In genomic region chr1:211606327-211606913, GRCh38 we compare ENCODE assay signal across 9 cellular contexts. TPM values are rescaled to one million over a fixed set of nuclear protein-coding genes. Genes with fewer than 3 reads are reported as not detected.
DNase-seq lines count a peak whose midpoint lies in the region; ATAC-seq, FAIRE-seq and TF ChIP-seq lines count a peak whose summit lies in the region.
"Had no signal": no experiment of that assay in that cellular context is flagged by ENCODE, and none has a peak within 500 bp of the region (broad histone marks: within the 10 kb centered on the region; RNA-seq: fewer than 3 reads in every experiment).

No MANE protein-coding gene starts in this region.

- H3K9me3 ChIP-seq in GM12878 (replicated peaks; ENCODE audit: control insufficient read depth, insufficient read depth, low read length) (no peaks in the 10 kb centered on the region), transverse colon (no peaks in the 10 kb centered on the region)
- H3K9me3 ChIP-seq: pancreas had no signal

- TF ChIP-seq CTCF in GM12878 (IDR thresholded peaks at IDR 0.05 in 2 of 3, conservative IDR thresholded peaks at IDR 0.05 in 1 of 3; ENCODE audit: control insufficient read depth in 2 of 3, extremely low read depth in 1 of 3, insufficient read depth in 1 of 3, low read depth in 3 of 3, low read length in 3 of 3) (no peak), transverse colon (IDR thresholded peaks at IDR 0.05) (no peak)

- RAD21 ChIA-PET in GM12878 (lab: Charles Lee; ENCODE audit: unreplicated experiment), result interaction anchor here (0.9 to 1.8 kb wide), 2 partner anchors 26 to 28 kb away, joined by 3 to 6 read pairs; partner anchors contain the start of gene SLC30A1

- no peaks in the 10 kb centered on the region for H4K20me1 ChIP-seq in GM12878 (ENCODE audit: control insufficient read depth, insufficient read depth)

- H3K27ac ChIP-seq in GM12878 (ENCODE audit: control insufficient read depth, insufficient read depth), result peak overlapping the region; percentile 83
- H3K27ac ChIP-seq in transverse colon, result peak overlapping the region; percentile 10 to 55 (median 52)

- 2% methylated on average over 8 of the region's 8 CpGs for WGBS in GM12878 (ENCODE audit: insufficient coverage, insufficient replicate concordance, low lambda C conversion rate, missing lambda C conversion rate)
- WGBS in transverse colon (ENCODE audit: low coverage in 1 of 2), 2 donors, result 43 to 65% methylated on average over 1 to 8 of the region's 8 CpGs

- H3K36me3 ChIP-seq in GM12878 (ENCODE audit: control insufficient read depth in 2 of 2, insufficient read depth in 2 of 2, low read length in 1 of 2) (no peaks in the 10 kb centered on the region), transverse colon (no peaks in the 10 kb centered on the region)
- H3K36me3 ChIP-seq: pancreas had no signal

- TF ChIP-seq EP300 in GM12878 (IDR thresholded peaks at IDR 0.05; ENCODE audit: borderline replicate concordance in 1 of 2, control insufficient read depth in 1 of 2, low read depth in 2 of 2, low read length in 2 of 2) (no peak), transverse colon (IDR thresholded peaks at IDR 0.05; ENCODE audit: low read depth) (no peak)

- H3K4me3 ChIP-seq in GM12878 (peak overlapping the region; percentile 66), transverse colon (peak overlapping the region in 2 of 4 donors; percentile 5 to 18)
- H3K4me3 ChIP-seq: pancreas had no signal

- DNase-seq in GF-D8 (lab: John Stamatoyannopoulos, UW) (peak; percentile 60), GM12878 (ENCODE audit: low read depth, low spot score) (peak; percentile 19), transverse colon (peak; percentile 41), cortex of kidney (lab: John Stamatoyannopoulos, UW) (no peak), NCI-H187 treated with DMSO at 0.1 percent for 48 hours (lab: John Stamatoyannopoulos, UW) (no peak)
- DNase-seq: pancreas had no signal

- ATAC-seq in GM19467 (IDR thresholded peaks at IDR 0.05; ENCODE audit: unreplicated experiment) (peak; percentile 82), HG03520 (IDR thresholded peaks at IDR 0.05; ENCODE audit: unreplicated experiment) (peak; percentile 82), GM12878 (no peak), HG02981 (IDR thresholded peaks at IDR 0.05; ENCODE audit: unreplicated experiment) (no peak)

- peak overlapping the region; percentile 66 for H3K9ac ChIP-seq in GM12878 (ENCODE audit: control insufficient read depth, insufficient read depth, low read length)

- TF ChIP-seq RAD21 in GM12878 (IDR thresholded peaks at IDR 0.05; ENCODE audit: insufficient read depth, low read depth, low read length), result no peak

- intact Hi-C loops in GM12878 (cut with micrococcal nuclease; ENCODE audit: unreplicated experiment), result no loop called here
- intact Hi-C loops in transverse colon (cut with DNase I; ENCODE audit: low total_unique reads), result no loop called here

- SMC1A ChIA-PET in GM12878 (lab: Charles Lee; ENCODE audit: uncharacterized antibody, unreplicated experiment), result interaction anchor here (0.9 to 1.8 kb wide), 9 partner anchors 9 to 75 kb away, joined by 3 to 8 read pairs (median 3); no protein-coding TSS in a partner anchor

- H3K27me3 ChIP-seq in GM12878 (replicated peaks in 1 of 2; ENCODE audit: control insufficient read depth in 2 of 2, insufficient read depth in 2 of 2, low read length in 1 of 2) (no peaks in the 10 kb centered on the region), transverse colon (no peaks in the 10 kb centered on the region)
- H3K27me3 ChIP-seq: pancreas had no signal

- CTCF ChIA-PET in GM12878 (lab: Yijun Ruan, JAX), result interaction anchor here (0.8 to 1.6 kb wide), 6 partner anchors 13 to 92 kb away, joined by 3 to 5 read pairs (median 4); no protein-coding TSS in a partner anchor

- peak; percentile 71 for TF ChIP-seq POLR2A in GM12878 (IDR thresholded peaks at IDR 0.05; ENCODE audit: low read depth, low read length)
- no peak for TF ChIP-seq POLR2A in transverse colon (IDR thresholded peaks at IDR 0.05)

- peak overlapping the region; percentile 91 for H3K4me2 ChIP-seq in GM12878 (ENCODE audit: control insufficient read depth, insufficient read depth)

- H3K4me1 ChIP-seq in GM12878 (ENCODE audit: control insufficient read depth, insufficient read depth, low read length) (peaks cover 15% of the 10 kb centered on the region), transverse colon (peaks cover 0 to 14% (median 0%) of the 10 kb centered on the region in 4 donors)

- POLR2A ChIA-PET in GM12878 (lab: Charles Lee), result interaction anchor here (0.5 to 1.0 kb wide), 4 partner anchors 23 to 192 kb away, joined by 3 to 7 read pairs (median 4); partner anchors contain the start of gene SLC30A1

- peak; percentile 80 for FAIRE-seq in GM12878 (lab: Jason Lieb, UNC)
- FAIRE-seq: pancreas had no signal

- in situ Hi-C loops in GM12878 (cut with MboI) (no loop called here), transverse colon (cut with MboI; ENCODE audit: low pct_ligation_motif_present in 1 of 4, low pct_unique_long_range_greater_than_20kb in 1 of 4, low sequenced_read_pairs in 3 of 4) (no loop called here)

- BruUV-seq in GM12878 (replicated peaks; lab: Mats Ljungman, UMichigan), result no TSS peak

- H2AFZ ChIP-seq in GM12878 (ENCODE audit: control insufficient read depth, low read depth, low read length), result peak overlapping the region; percentile 95

- peaks cover 3% of the 10 kb centered on the region for H3K79me2 ChIP-seq in GM12878 (ENCODE audit: control insufficient read depth, insufficient read depth, low read length)

TF ChIP-seq in GM12878, 131 proteins besides CTCF, POLR2A, EP300 and RAD21:
- TF ChIP-seq SPI1 (IDR thresholded peaks at IDR 0.05; ENCODE audit: borderline replicate concordance, insufficient read depth, low read depth, low read length) (peak; percentile 27; the same call in 1 of the 2 replicates), ZNF622 (IDR thresholded peaks at IDR 0.05) (no peak), TAF1 (IDR thresholded peaks at IDR 0.05; ENCODE audit: borderline replicate concordance, low read depth, low read length) (0 out of 2 replicates have a peak, but pooled peaks have one; percentile 42), EED (IDR thresholded peaks at IDR 0.05; ENCODE audit: low read depth) (no peak), PML (IDR thresholded peaks at IDR 0.05; ENCODE audit: low read length) (0 out of 2 replicates have a peak, but pooled peaks have one; percentile 49), YY1 (IDR thresholded peaks at IDR 0.05; ENCODE audit: low read depth, low read length) (peak; percentile 87), TCF7 (IDR thresholded peaks at IDR 0.05; ENCODE audit: borderline replicate concordance) (no peak), HDAC2 (IDR thresholded peaks at IDR 0.05) (no peak)

RNA-seq across cellular contexts. Expression of gene SLC30A1, which starts 27.5 kb away (rescaled TPM):
- 28.5 and 29.1 TPM in 2 replicates for total RNA-seq in GM12878 (2013; cell fraction: nucleolus; rRNA removed)
- total RNA-seq in GM12878 (2014; rRNA removed) (6.7 and 8.0 TPM in 2 replicates), GM12878 (2014; rRNA removed; fragmentation: Illumina TruSeq; extraction: Trizol) (10.0 and 10.6 TPM in 2 replicates), GM12878 (2021) (13.4 and 14.1 TPM in 2 replicates), transverse colon (10 to 100 TPM; 14.5 to 42.3 (median 26.0) TPM)
- 3.9 TPM for polyA plus RNA-seq in GM12878 (2011; ENCODE audit: low read depth)
- polyA plus RNA-seq in GM12878 (2011; rRNA removed) (10.2 and 17.7 TPM in 2 replicates), GM12878 (2014; fragmentation: Illumina TruSeq; extraction: Trizol) (7.4 and 8.7 TPM in 2 replicates), GM12878 (2014; fragmentation: Nextera tagmentation; extraction: Ambion mirVana) (1 to 10 TPM; 3.5 to 4.0 TPM), GM12878 (2014; rRNA removed) (4.3 and 4.5 TPM in 2 replicates), GM12878 (2016; fragmentation: Nextera tagmentation; extraction: Ambion mirVana) (10 to 100 TPM; 11.8 to 13.9 TPM)
- 4.4 and 4.7 TPM in 2 replicates for polyA plus RNA-seq in GM12878 (2011; cell fraction: cytosol; rRNA removed)
- polyA plus RNA-seq in GM12878 (2011; cell fraction: nucleus; rRNA removed), result 8.1 and 8.6 TPM in 2 replicates
- polyA plus RNA-seq in GM12878 (2012), result 6.2 and 7.7 TPM in 2 replicates
- polyA minus RNA-seq in GM12878 (2011; rRNA and poly(A)+ RNA removed), result 13.4 and 16.5 TPM in 2 replicates
- polyA minus RNA-seq in GM12878 (2011; cell fraction: cytosol; rRNA and poly(A)+ RNA removed), result 9.1 and 9.9 TPM in 2 replicates
- 16.4 and 21.0 TPM in 2 replicates for polyA minus RNA-seq in GM12878 (2011; cell fraction: nucleus; rRNA and poly(A)+ RNA removed)

Comparison
In these comparisons a context has a peak if more than half of its experiments do, and no peak if none do; other contexts are left out.
1. DNase-seq: peak in GF-D8 (single experiment), GM12878 (single experiment) and transverse colon (single experiment); none in cortex of kidney (single experiment) and NCI-H187 treated with DMSO at 0.1 percent for 48 hours (single experiment).
2. ATAC-seq: peak in GM19467 (single experiment) and HG03520 (single experiment); none in GM12878 (single experiment) and HG02981 (single experiment).